In genomic region chr2:221293949-221294736, GRCh38 we compare ENCODE assay signal across 18 cellular contexts.
"Had no signal": no experiment of that assay in that cellular context is flagged by ENCODE, and none has a peak within 500 bp of the region (broad histone marks: within the 10 kb centered on the region; RNA-seq: fewer than 3 reads in every experiment).

No MANE protein-coding gene starts in this region.

- H3K36me3 ChIP-seq: left lung, spleen had no signal

- H3K27ac ChIP-seq: dorsolateral prefrontal cortex, left lung, spleen had no signal

- H3K4me3 ChIP-seq: dorsolateral prefrontal cortex, left lung, spleen had no signal

- H3K36me3 Mint-ChIP-seq: activated naive CD8-positive, alpha-beta T cell treated with anti-CD3 and anti-CD28 coated beads for 36 hours had no signal

- H3K9me3 Mint-ChIP-seq: activated CD8-positive, alpha-beta T cell treated with anti-CD3 and anti-CD28 coated beads for 36 hours; activated naive CD8-positive, alpha-beta T cell treated with anti-CD3 and anti-CD28 coated beads for 36 hours; activated T-cell treated with anti-CD3 and anti-CD28 coated beads, Interleukin-2, amount 50 U/mL, for 72 hours had no signal

- ATAC-seq: activated CD8-positive, alpha-beta T cell treated with anti-CD3 and anti-CD28 coated beads for 36 hours; activated T-cell treated with anti-CD3 and anti-CD28 coated beads, Interleukin-2, amount 50 U/mL, for 72 hours; esophagus mucosa; left lung had no signal

- H3K27ac Mint-ChIP-seq: activated CD8-positive, alpha-beta T cell treated with anti-CD3 and anti-CD28 coated beads for 36 hours; activated naive CD8-positive, alpha-beta T cell treated with anti-CD3 and anti-CD28 coated beads for 36 hours; activated T-cell treated with anti-CD3 and anti-CD28 coated beads, Interleukin-2, amount 50 U/mL, for 72 hours had no signal

- H3K4me1 Mint-ChIP-seq: activated naive CD8-positive, alpha-beta T cell treated with anti-CD3 and anti-CD28 coated beads for 36 hours had no signal

- H3K4me1 ChIP-seq: left lung, spleen had no signal

- H3K9me3 ChIP-seq: left lung, spleen had no signal

- DNase-seq: activated CD4-positive, alpha-beta T cell treated with anti-CD3 and anti-CD28 coated beads for 4 hours; activated CD8-positive, alpha-beta memory T cell treated with anti-CD3 and anti-CD28 coated beads, Interleukin-2, amount 50 U/mL, for 4 hours; activated CD8-positive, alpha-beta T cell treated with anti-CD3 and anti-CD28 coated beads for 36 hours; activated gamma-delta T cell treated with Interleukin-2 at 50 U/mL for 16 hours; activated naive CD8-positive, alpha-beta T cell treated with anti-CD3 and anti-CD28 coated beads for 36 hours; activated T-cell treated with anti-CD3 and anti-CD28 coated beads, Interleukin-2, amount 50 U/mL, for 72 hours; dorsolateral prefrontal cortex; glutamatergic neuron; left lung; mesenchymal stem cell; posterior cingulate gyrus; spleen; stimulated activated CD4-positive, alpha-beta T cell treated with anti-CD3 and anti-CD28 coated beads, Interleukin-1b, Interleukin-23, amount 100 ng/mL, for 48 hours; stimulated activated naive CD4-positive, alpha-beta T cell treated with Interleukin-2 at 50 U/mL for 16 hours; T1000; trophoblast cell had no signal

- H3K4me3 Mint-ChIP-seq: activated CD8-positive, alpha-beta T cell treated with anti-CD3 and anti-CD28 coated beads for 36 hours; activated naive CD8-positive, alpha-beta T cell treated with anti-CD3 and anti-CD28 coated beads for 36 hours; activated T-cell treated with anti-CD3 and anti-CD28 coated beads, Interleukin-2, amount 50 U/mL, for 72 hours; neural crest cell had no signal

- H3K27me3 ChIP-seq: left lung, spleen had no signal
